ENCODE assay signal across 1 cellular context in the genomic region with DNA sequence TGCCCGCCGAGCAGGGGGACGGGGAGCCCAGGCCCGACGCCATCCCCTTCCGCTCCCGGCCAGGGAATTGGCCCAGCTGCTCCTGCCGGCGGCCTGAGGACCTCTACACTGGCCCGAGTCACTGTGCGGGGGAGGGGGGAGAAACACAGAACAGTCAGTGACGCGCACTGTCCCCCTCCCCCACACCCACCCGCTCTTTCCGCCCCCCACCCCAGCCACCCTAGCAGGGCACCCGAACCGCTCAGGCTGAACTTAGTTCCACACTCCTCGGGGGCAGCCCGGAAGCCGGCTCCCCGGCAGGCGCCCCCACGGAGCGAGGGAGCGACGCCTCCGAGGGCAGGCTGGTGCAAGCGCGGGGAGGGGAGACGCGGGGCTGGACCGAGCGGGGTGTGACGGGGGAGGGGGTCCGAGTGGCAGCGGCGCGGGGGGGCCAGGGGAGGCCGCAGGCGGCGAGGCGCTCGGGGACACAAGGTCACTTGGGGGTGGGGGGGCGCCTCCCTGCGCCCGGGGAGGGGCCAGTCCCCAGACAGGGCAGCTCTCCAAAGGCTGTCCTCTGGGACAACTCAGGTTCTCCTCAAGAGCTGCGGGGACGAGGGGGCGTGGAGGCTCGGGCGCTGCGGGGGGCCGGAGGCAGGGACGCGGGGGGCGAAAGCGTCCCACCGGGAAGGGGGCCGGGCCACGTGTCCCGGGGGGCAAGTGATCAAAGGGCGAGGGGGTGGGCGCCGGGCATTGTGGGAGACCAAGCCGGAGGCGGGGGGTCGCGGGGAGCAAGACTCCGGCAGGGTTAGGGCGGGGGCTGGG.
TF ChIP-seq lines count a peak whose summit lies in the region.

No MANE protein-coding gene starts in this region.

TF ChIP-seq in HepG2, 621 proteins besides CTCF, POLR2A, EP300 and RAD21:
- no peak for TF ChIP-seq NFKB2 (CRISPR knock-in tag; IDR thresholded peaks at IDR 0.05; ENCODE audit: borderline replicate concordance)
- TF ChIP-seq ZNF121 (CRISPR knock-in tag; IDR thresholded peaks at IDR 0.05), result 0 out of 2 replicates have a peak, but pooled peaks have one; percentile 9
- TF ChIP-seq, protein P1, sequence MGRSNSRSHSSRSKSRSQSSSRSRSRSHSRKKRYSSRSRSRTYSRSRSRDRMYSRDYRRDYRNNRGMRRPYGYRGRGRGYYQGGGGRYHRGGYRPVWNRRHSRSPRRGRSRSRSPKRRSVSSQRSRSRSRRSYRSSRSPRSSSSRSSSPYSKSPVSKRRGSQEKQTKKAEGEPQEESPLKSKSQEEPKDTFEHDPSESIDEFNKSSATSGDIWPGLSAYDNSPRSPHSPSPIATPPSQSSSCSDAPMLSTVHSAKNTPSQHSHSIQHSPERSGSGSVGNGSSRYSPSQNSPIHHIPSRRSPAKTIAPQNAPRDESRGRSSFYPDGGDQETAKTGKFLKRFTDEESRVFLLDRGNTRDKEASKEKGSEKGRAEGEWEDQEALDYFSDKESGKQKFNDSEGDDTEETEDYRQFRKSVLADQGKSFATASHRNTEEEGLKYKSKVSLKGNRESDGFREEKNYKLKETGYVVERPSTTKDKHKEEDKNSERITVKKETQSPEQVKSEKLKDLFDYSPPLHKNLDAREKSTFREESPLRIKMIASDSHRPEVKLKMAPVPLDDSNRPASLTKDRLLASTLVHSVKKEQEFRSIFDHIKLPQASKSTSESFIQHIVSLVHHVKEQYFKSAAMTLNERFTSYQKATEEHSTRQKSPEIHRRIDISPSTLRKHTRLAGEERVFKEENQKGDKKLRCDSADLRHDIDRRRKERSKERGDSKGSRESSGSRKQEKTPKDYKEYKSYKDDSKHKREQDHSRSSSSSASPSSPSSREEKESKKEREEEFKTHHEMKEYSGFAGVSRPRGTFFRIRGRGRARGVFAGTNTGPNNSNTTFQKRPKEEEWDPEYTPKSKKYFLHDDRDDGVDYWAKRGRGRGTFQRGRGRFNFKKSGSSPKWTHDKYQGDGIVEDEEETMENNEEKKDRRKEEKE (IDR thresholded peaks at IDR 0.05), result no peak
- TF ChIP-seq NR2C2 (CRISPR knock-in tag; IDR thresholded peaks at IDR 0.05; ENCODE audit: borderline replicate concordance), result 0 out of 2 replicates have a peak, but pooled peaks have one; percentile 39
- TF ChIP-seq ZNF687 (CRISPR knock-in tag; IDR thresholded peaks at IDR 0.05), result peak; percentile 25; the same call in 1 of the 2 replicates
- TF ChIP-seq TBX2 (CRISPR knock-in tag; IDR thresholded peaks at IDR 0.05; ENCODE audit: borderline replicate concordance), result 0 out of 2 replicates have a peak, but pooled peaks have one; percentile 8
- TF ChIP-seq, protein P2, sequence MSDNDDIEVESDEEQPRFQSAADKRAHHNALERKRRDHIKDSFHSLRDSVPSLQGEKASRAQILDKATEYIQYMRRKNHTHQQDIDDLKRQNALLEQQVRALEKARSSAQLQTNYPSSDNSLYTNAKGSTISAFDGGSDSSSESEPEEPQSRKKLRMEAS (IDR thresholded peaks at IDR 0.05), result peak; percentile 72
- TF ChIP-seq ZNF724P (CRISPR knock-in tag; IDR thresholded peaks at IDR 0.05; ENCODE audit: borderline replicate concordance), result 0 out of 2 replicates have a peak, but pooled peaks have one; percentile 21
- peak; percentile 28 for TF ChIP-seq HNRNPLL (IDR thresholded peaks at IDR 0.05; ENCODE audit: low read depth, low read length, poor library complexity, severe bottlenecking)
- no peak for TF ChIP-seq SP4 (CRISPR knock-in tag; IDR thresholded peaks at IDR 0.05)
- 0 out of 2 replicates have a peak, but pooled peaks have one; percentile 9 for TF ChIP-seq ZNF772 (CRISPR knock-in tag; IDR thresholded peaks at IDR 0.05)
- TF ChIP-seq REPIN1 (CRISPR knock-in tag; IDR thresholded peaks at IDR 0.05; ENCODE audit: borderline replicate concordance, low read depth), result 0 out of 2 replicates have a peak, but pooled peaks have one; percentile 11
- peak; percentile 37 for TF ChIP-seq SAP130 (CRISPR knock-in tag; IDR thresholded peaks at IDR 0.05; ENCODE audit: low read depth)
- TF ChIP-seq IRF1 (CRISPR knock-in tag; IDR thresholded peaks at IDR 0.05; ENCODE audit: low read depth), result 0 out of 2 replicates have a peak, but pooled peaks have one; percentile 15
- peak; percentile 56 for TF ChIP-seq AGO2 (optimal IDR thresholded peaks at IDR 0.05; ENCODE audit: low read depth, low read length)
- peak; percentile 45; the same call in 1 of the 2 replicates for TF ChIP-seq ETV5 (CRISPR knock-in tag; IDR thresholded peaks at IDR 0.05; ENCODE audit: borderline replicate concordance)
- TF ChIP-seq ELF1 (CRISPR knock-in tag; IDR thresholded peaks at IDR 0.05), result peak; percentile 44
- TF ChIP-seq SNAPC2 (CRISPR knock-in tag; IDR thresholded peaks at IDR 0.05), result no peak
- TF ChIP-seq ZNF556 (CRISPR knock-in tag; IDR thresholded peaks at IDR 0.05; ENCODE audit: borderline replicate concordance), result 0 out of 2 replicates have a peak, but pooled peaks have one; percentile 19
- TF ChIP-seq HINFP (CRISPR knock-in tag; IDR thresholded peaks at IDR 0.05; ENCODE audit: low read depth), result 0 out of 2 replicates have a peak, but pooled peaks have one; percentile 32
- no peak for TF ChIP-seq TFE3 (CRISPR knock-in tag; IDR thresholded peaks at IDR 0.05)
- TF ChIP-seq, protein P3, sequence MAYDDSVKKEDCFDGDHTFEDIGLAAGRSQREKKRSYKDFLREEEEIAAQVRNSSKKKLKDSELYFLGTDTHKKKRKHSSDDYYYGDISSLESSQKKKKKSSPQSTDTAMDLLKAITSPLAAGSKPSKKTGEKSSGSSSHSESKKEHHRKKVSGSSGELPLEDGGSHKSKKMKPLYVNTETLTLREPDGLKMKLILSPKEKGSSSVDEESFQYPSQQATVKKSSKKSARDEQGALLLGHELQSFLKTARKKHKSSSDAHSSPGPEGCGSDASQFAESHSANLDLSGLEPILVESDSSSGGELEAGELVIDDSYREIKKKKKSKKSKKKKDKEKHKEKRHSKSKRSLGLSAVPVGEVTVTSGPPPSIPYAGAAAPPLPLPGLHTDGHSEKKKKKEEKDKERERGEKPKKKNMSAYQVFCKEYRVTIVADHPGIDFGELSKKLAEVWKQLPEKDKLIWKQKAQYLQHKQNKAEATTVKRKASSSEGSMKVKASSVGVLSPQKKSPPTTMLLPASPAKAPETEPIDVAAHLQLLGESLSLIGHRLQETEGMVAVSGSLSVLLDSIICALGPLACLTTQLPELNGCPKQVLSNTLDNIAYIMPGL (CRISPR knock-in tag; IDR thresholded peaks at IDR 0.05; ENCODE audit: borderline replicate concordance in 1 of 2, low read depth in 1 of 2), result peak in 1 of 2 experiments; percentile 37; a peak in 1 of 4 replicates
- no peak for TF ChIP-seq ZNF124 (CRISPR knock-in tag; IDR thresholded peaks at IDR 0.05)
- 0 out of 2 replicates have a peak, but pooled peaks have one; percentile 44 for TF ChIP-seq PCBP1 (IDR thresholded peaks at IDR 0.05; ENCODE audit: borderline replicate concordance, low read depth, low read length)
- TF ChIP-seq TIGD3 (CRISPR knock-in tag; IDR thresholded peaks at IDR 0.05; ENCODE audit: borderline replicate concordance), result no peak
- no peak for TF ChIP-seq RBM39 (IDR thresholded peaks at IDR 0.05; ENCODE audit: low read depth, low read length, poor library complexity, severe bottlenecking)
- 0 out of 2 replicates have a peak, but pooled peaks have one; percentile 10 for TF ChIP-seq PITX1 (CRISPR knock-in tag; IDR thresholded peaks at IDR 0.05)
